In genomic region chr3:126431103-126431534, GRCh38 we compare ENCODE assay signal across 15 cellular contexts. TPM values are rescaled to one million over a fixed set of nuclear protein-coding genes. Genes with fewer than 3 reads are reported as not detected.
DNase-seq lines count a peak whose midpoint lies in the region; ATAC-seq and TF ChIP-seq lines count a peak whose summit lies in the region.
"Had no signal": no experiment of that assay in that cellular context is flagged by ENCODE, and none has a peak within 500 bp of the region (broad histone marks: within the 10 kb centered on the region; RNA-seq: fewer than 3 reads in every experiment).

No MANE protein-coding gene starts in this region.

- ATAC-seq in activated naive CD4-positive, alpha-beta T cell treated with anti-CD3 and anti-CD28 coated beads, Interleukin-2, amount 50 U/mL, for 72 hours = peak; percentile 49 to 78
- ATAC-seq in GM21723 (IDR thresholded peaks at IDR 0.05; ENCODE audit: unreplicated experiment) (peak; percentile 80), HG03432 (IDR thresholded peaks at IDR 0.05; ENCODE audit: unreplicated experiment) (peak; percentile 81), heart left ventricle (no peak)
- ATAC-seq: activated CD8-positive, alpha-beta memory T cell treated with anti-CD3 and anti-CD28 coated beads, Interleukin-2, amount 10 ng/mL, durations not matched to agents 7 days and 5 days; HCT116; natural killer cell had no signal

- 83 to 94% (median 89%) methylated on average over 1 of the region's 1 CpG for WGBS in stomach, 5 donors
- WGBS in heart left ventricle, 4 donors = 90 to 96% (median 93%) methylated on average over 1 of the region's 1 CpG

- TF ChIP-seq CTCF in stomach (IDR thresholded peaks at IDR 0.05) (no peak), heart left ventricle (IDR thresholded peaks at IDR 0.05) (no peak), MCF 10A (IDR thresholded peaks at IDR 0.05; ENCODE audit: unreplicated experiment) (no peak)

- H3K36me3 ChIP-seq in stomach (peaks cover 5 to 35% (median 24%) of the 10 kb centered on the region in 4 donors), heart left ventricle (peaks cover 0 to 13% (median 3%) of the 10 kb centered on the region in 9 donors)

- intact Hi-C loops in stomach (cut with DNase I; ENCODE audit: low total_unique reads) = no loop called here
- intact Hi-C loops in heart left ventricle (cut with DNase I) = no loop called here
- intact Hi-C loops in MCF 10A (cut with micrococcal nuclease) = no loop called here

- no peak overlapping the region for H3K27ac Mint-ChIP-seq in activated naive CD4-positive, alpha-beta T cell treated with anti-CD3 and anti-CD28 coated beads, Interleukin-2, amount 50 U/mL, for 72 hours
- H3K27ac Mint-ChIP-seq in MCF 10A (ENCODE audit: low read depth, unreplicated experiment) = no peak overlapping the region
- H3K27ac Mint-ChIP-seq: activated CD8-positive, alpha-beta memory T cell treated with anti-CD3 and anti-CD28 coated beads, Interleukin-2, amount 10 ng/mL, durations not matched to agents 7 days and 5 days; natural killer cell had no signal

- no peaks in the 10 kb centered on the region for H3K27me3 ChIP-seq in stomach
- H3K27me3 ChIP-seq in heart left ventricle = no peaks in the 10 kb centered on the region

- H3K4me1 ChIP-seq in stomach (no peaks in the 10 kb centered on the region), heart left ventricle (peaks cover 0 to 12% (median 4%) of the 10 kb centered on the region in 12 donors)

- H3K9me3 ChIP-seq in stomach (peaks cover 7 to 24% (median 14%) of the 10 kb centered on the region in 4 donors), heart left ventricle (peaks cover 0 to 54% (median 10%) of the 10 kb centered on the region in 12 donors)

- CTCF ChIA-PET in MCF 10A (lab: Yijun Ruan, JAX) = interaction anchor here (0.6 kb wide), 1 partner anchor 415 kb away, joined by 4 read pairs; no protein-coding TSS in a partner anchor

- no peak for DNase-seq in activated naive CD4-positive, alpha-beta T cell treated with anti-CD3 and anti-CD28 coated beads, Interleukin-2, amount 50 U/mL, for 72 hours (ENCODE audit: low spot score in 2 of 2)
- DNase-seq in activated naive CD4-positive, alpha-beta T cell (lab: John Stamatoyannopoulos, UW) = no peak
- DNase-seq in stomach (peak; percentile 8), heart left ventricle (no peak), MCF 10A (ENCODE audit: unreplicated experiment) (no peak)
- DNase-seq in effector CD8-positive, alpha-beta T cell (lab: John Stamatoyannopoulos, UW) = no peak
- DNase-seq: DMS153, foreskin melanocyte, natural killer cell, NCI-H446 had no signal

- peaks cover 5 to 11% of the 10 kb centered on the region in 2 donors for H3K9me3 Mint-ChIP-seq in activated naive CD4-positive, alpha-beta T cell treated with anti-CD3 and anti-CD28 coated beads, Interleukin-2, amount 50 U/mL, for 72 hours
- peaks cover under 1% of the 10 kb centered on the region for H3K9me3 Mint-ChIP-seq in MCF 10A (ENCODE audit: unreplicated experiment)

- TF ChIP-seq EP300 in stomach (IDR thresholded peaks at IDR 0.05) = no peak

- no peak overlapping the region for H3K4me3 Mint-ChIP-seq in MCF 10A (ENCODE audit: unreplicated experiment)
- H3K4me3 Mint-ChIP-seq: activated CD8-positive, alpha-beta memory T cell treated with anti-CD3 and anti-CD28 coated beads, Interleukin-2, amount 10 ng/mL, durations not matched to agents 7 days and 5 days; natural killer cell had no signal

- H3K4me1 Mint-ChIP-seq in MCF 10A (ENCODE audit: insufficient read depth, unreplicated experiment) = peaks cover 5% of the 10 kb centered on the region
- H3K4me1 Mint-ChIP-seq: activated CD8-positive, alpha-beta memory T cell treated with anti-CD3 and anti-CD28 coated beads, Interleukin-2, amount 10 ng/mL, durations not matched to agents 7 days and 5 days; natural killer cell had no signal

- POLR2A ChIA-PET in MCF 10A (lab: Yijun Ruan, JAX) = no interaction called here

- BruUV-seq in MCF 10A (replicated peaks; lab: Mats Ljungman, UMichigan) = no TSS peak

- TF ChIP-seq POLR2A in stomach (IDR thresholded peaks at IDR 0.05) = no peak
- TF ChIP-seq POLR2A in heart left ventricle (IDR thresholded peaks at IDR 0.05) = no peak

- H3K36me3 Mint-ChIP-seq in activated naive CD4-positive, alpha-beta T cell treated with anti-CD3 and anti-CD28 coated beads, Interleukin-2, amount 50 U/mL, for 72 hours = peaks cover 7 to 9% of the 10 kb centered on the region in 2 donors
- no peaks in the 10 kb centered on the region for H3K36me3 Mint-ChIP-seq in MCF 10A (ENCODE audit: insufficient read depth, unreplicated experiment)
- H3K36me3 Mint-ChIP-seq: activated CD8-positive, alpha-beta memory T cell treated with anti-CD3 and anti-CD28 coated beads, Interleukin-2, amount 10 ng/mL, durations not matched to agents 7 days and 5 days; natural killer cell had no signal

- H3K4me3 ChIP-seq in stomach (no peak overlapping the region), heart left ventricle (no peak overlapping the region)

- no peaks in the 10 kb centered on the region for H3K27me3 Mint-ChIP-seq in MCF 10A (ENCODE audit: insufficient read depth, unreplicated experiment)
- H3K27me3 Mint-ChIP-seq: activated CD8-positive, alpha-beta memory T cell treated with anti-CD3 and anti-CD28 coated beads, Interleukin-2, amount 10 ng/mL, durations not matched to agents 7 days and 5 days had no signal

- H3K27ac ChIP-seq in stomach = no peak overlapping the region
- no peak overlapping the region for H3K27ac ChIP-seq in heart left ventricle

RNA-seq across cellular contexts. Expression of gene CFAP100, which starts 36.4 kb away (rescaled TPM):
- total RNA-seq in activated naive CD4-positive, alpha-beta T cell treated with anti-CD3 and anti-CD28 coated beads, Interleukin-2, amount 50 U/mL, for 72 hours = not detected
- total RNA-seq in stomach (not detected), heart left ventricle (not detected), MCF 10A (2022) (not detected in 2 replicates)
- polyA plus RNA-seq in stomach (not detected), heart left ventricle (not detected)
- total RNA-seq: activated CD8-positive, alpha-beta memory T cell treated with anti-CD3 and anti-CD28 coated beads, Interleukin-2, amount 10 ng/mL, durations not matched to agents 7 days and 5 days; natural killer cell; skeletal muscle tissue had no signal

RNA-seq across cellular contexts. Expression of gene ZXDC, which starts 44.6 kb away (rescaled TPM):
- 10 to 100 TPM; 23.9 to 26.9 TPM for total RNA-seq in activated naive CD4-positive, alpha-beta T cell treated with anti-CD3 and anti-CD28 coated beads, Interleukin-2, amount 50 U/mL, for 72 hours
- total RNA-seq in stomach (10 to 100 TPM; 16.9 to 73.2 (median 44.5) TPM), heart left ventricle (10 to 100 TPM; 15.4 to 40.3 (median 20.2) TPM), MCF 10A (2022) (37.2 and 37.5 TPM in 2 replicates)
- polyA plus RNA-seq in stomach (1 to 10 TPM; 6.1 to 9.8 (median 6.6) TPM), heart left ventricle (10 to 100 TPM in 1 of 2 donors, 1 to 10 TPM in 1; 8.7 to 10.9 TPM)

Comparison
In these comparisons a context has a peak if more than half of its experiments do, and no peak if none do; other contexts are left out.
1. ATAC-seq: peak in activated naive CD4-positive, alpha-beta T cell treated with anti-CD3 and anti-CD28 coated beads, Interleukin-2, amount 50 U/mL, for 72 hours (2 of 2), GM21723 (single experiment) and HG03432 (single experiment); none in heart left ventricle (0 of 4).